7 cellular contexts compared by ENCODE assay signal in genomic region chr20:25932170-25932569, GRCh38.
DNase-seq lines count a peak whose midpoint lies in the region; TF ChIP-seq lines count a peak whose summit lies in the region.
"Not testable (repeated sequence)": the region's sequence is repeated elsewhere in the genome, so short reads cannot be mapped to it uniquely, and the experiment has no call there.

No MANE protein-coding gene starts in this region.

- not testable (repeated sequence) for H3K79me2 ChIP-seq in mammary epithelial cell (ENCODE audit: insufficient read depth, low read length)

- H2AFZ ChIP-seq in mammary epithelial cell (ENCODE audit: low read depth, low read length); mesenchymal stem cell (ENCODE audit: low read depth, low read length): not testable (repeated sequence)

- H3K79me1 ChIP-seq in mesenchymal stem cell (replicated peaks; ENCODE audit: low read length, poor library complexity, severe bottlenecking): not testable (repeated sequence)

- H4K91ac ChIP-seq in mesenchymal stem cell (ENCODE audit: low read length): not testable (repeated sequence)

- H2AK5ac ChIP-seq in mesenchymal stem cell (ENCODE audit: low read length, severe bottlenecking): not testable (repeated sequence)

- H3K4me2 ChIP-seq in mammary epithelial cell (ENCODE audit: insufficient read depth, low read depth, low read length); mesenchymal stem cell (ENCODE audit: low read length, poor library complexity, severe bottlenecking): not testable (repeated sequence)

- 3% methylated on average over 2 of the region's 2 CpGs for WGBS in mammary epithelial cell (ENCODE audit: low coverage, missing lambda C conversion rate)
- no CpG with 5 or more reads among the region's 2 CpGs for WGBS in mesenchymal stem cell

- not testable (repeated sequence) for H3K4me3 ChIP-seq in AG10803 (ENCODE audit: low read length); SK-N-MC; mammary epithelial cell (replicated peaks in 1 of 3; ENCODE audit: insufficient read depth in 1 of 3, low read depth in 2 of 3, low read length in 3 of 3); fibroblast of pulmonary artery (replicated peaks; ENCODE audit: low read depth, low read length); mesenchymal stem cell (ENCODE audit: insufficient read depth in 1 of 2, low read depth in 1 of 2, low read length in 2 of 2)

- not testable (repeated sequence) for H3K14ac ChIP-seq in mesenchymal stem cell (ENCODE audit: low read length in 2 of 2)

- CTCF ChIA-PET in mammary epithelial cell (lab: Charles Lee; ENCODE audit: low non-redundant PET): not testable (repeated sequence)

- peak; percentile 56 for DNase-seq in AG10803 (ENCODE audit: low read depth)
- DNase-seq in H4 (ENCODE audit: low spot score): peak; percentile 88
- peak; percentile 6 for DNase-seq in LoVo (ENCODE audit: low spot score)
- peak; percentile 8 for DNase-seq in SK-N-MC (ENCODE audit: low read depth, low spot score)
- peak; percentile 77 for DNase-seq in mammary epithelial cell
- peak; percentile 60 for DNase-seq in fibroblast of pulmonary artery (ENCODE audit: low read depth)
- peak; percentile 2 for DNase-seq in mesenchymal stem cell

- H3K23ac ChIP-seq in mesenchymal stem cell (ENCODE audit: low read length in 2 of 2): not testable (repeated sequence)

- not testable (repeated sequence) for H4K20me1 ChIP-seq in mammary epithelial cell (ENCODE audit: insufficient read depth, low read length)

- H2BK15ac ChIP-seq in mesenchymal stem cell (ENCODE audit: low read depth, poor library complexity, severe bottlenecking): not testable (repeated sequence)

- H2BK120ac ChIP-seq in mesenchymal stem cell (ENCODE audit: low read depth, low read length): not testable (repeated sequence)

- H3K27ac ChIP-seq in SK-N-MC; mammary epithelial cell (ENCODE audit: insufficient read depth, low read depth, low read length); mesenchymal stem cell (ENCODE audit: low read length, poor library complexity, severe bottlenecking): not testable (repeated sequence)

- not testable (repeated sequence) for H3K4ac ChIP-seq in mesenchymal stem cell (ENCODE audit: low read depth in 1 of 2, low read length in 2 of 2)

- H3K9me3 ChIP-seq in SK-N-MC (ENCODE audit: low read depth, low read length); mammary epithelial cell (replicated peaks; ENCODE audit: insufficient read depth, low read length); mesenchymal stem cell (ENCODE audit: control insufficient read depth, low read length): not testable (repeated sequence)

- intact Hi-C loops in mammary epithelial cell (cut with micrococcal nuclease): not testable (repeated sequence)

- not testable (repeated sequence) for H3K18ac ChIP-seq in mesenchymal stem cell (ENCODE audit: low read depth in 1 of 2, low read length in 2 of 2)

- dilution Hi-C loops in mammary epithelial cell (cut with HindIII; ENCODE audit: low sequenced_read_pairs): not testable (repeated sequence)

- H2BK12ac ChIP-seq in mesenchymal stem cell (ENCODE audit: low read length in 2 of 2): not testable (repeated sequence)

- not testable (repeated sequence) for H4K8ac ChIP-seq in mesenchymal stem cell (ENCODE audit: low read length)

- in situ Hi-C loops in mammary epithelial cell (cut with MboI; ENCODE audit: low sequenced_read_pairs in 2 of 2): not testable (repeated sequence)

- not testable (repeated sequence) for H3K4me1 ChIP-seq in mammary epithelial cell (ENCODE audit: insufficient read depth, low read length); mesenchymal stem cell (ENCODE audit: control insufficient read depth, insufficient read depth, low read depth, low read length)

- not testable (repeated sequence) for H3K27me3 ChIP-seq in mammary epithelial cell (ENCODE audit: insufficient read depth, low read length); mesenchymal stem cell (ENCODE audit: control insufficient read depth in 1 of 2, insufficient read depth in 1 of 2, low read length in 2 of 2)

- not testable (repeated sequence) for TF ChIP-seq CTCF in AG10803 (conservative IDR thresholded peaks at IDR 0.05; ENCODE audit: low read length); mammary epithelial cell (conservative IDR thresholded peaks at IDR 0.05 in 1 of 2, IDR thresholded peaks at IDR 0.05 in 1 of 2; ENCODE audit: extremely low read depth in 1 of 2, insufficient read depth in 1 of 2, low read depth in 1 of 2, low read length in 2 of 2); fibroblast of pulmonary artery (IDR thresholded peaks at IDR 0.05; ENCODE audit: low read length, missing control alignments)

- not testable (repeated sequence) for H3K36me3 ChIP-seq in SK-N-MC (ENCODE audit: insufficient read depth, low read length); mammary epithelial cell (ENCODE audit: insufficient read depth, low read length); mesenchymal stem cell (ENCODE audit: control insufficient read depth in 1 of 2, insufficient read depth in 2 of 2, low read depth in 1 of 2, low read length in 2 of 2)

- H2BK5ac ChIP-seq in mesenchymal stem cell (ENCODE audit: low read depth, low read length, poor library complexity, severe bottlenecking): not testable (repeated sequence)

- not testable (repeated sequence) for H3K9ac ChIP-seq in SK-N-MC (ENCODE audit: insufficient read length); mammary epithelial cell (ENCODE audit: insufficient read depth, low read length); mesenchymal stem cell (ENCODE audit: low read length)

- not testable (repeated sequence) for BruUV-seq in mammary epithelial cell (replicated peaks; lab: Mats Ljungman, UMichigan)

Comparison
In these comparisons a context has a peak if more than half of its experiments do, and no peak if none do; other contexts are left out.
1. DNase-seq: peak in every context shown above with its lines; median percentile 88 in H4; 77 in mammary epithelial cell; 60 in fibroblast of pulmonary artery; 56 in AG10803; 8 in SK-N-MC; 6 in LoVo; 2 in mesenchymal stem cell.